ENCODE assay signal across 9 cellular contexts in the genomic region with DNA sequence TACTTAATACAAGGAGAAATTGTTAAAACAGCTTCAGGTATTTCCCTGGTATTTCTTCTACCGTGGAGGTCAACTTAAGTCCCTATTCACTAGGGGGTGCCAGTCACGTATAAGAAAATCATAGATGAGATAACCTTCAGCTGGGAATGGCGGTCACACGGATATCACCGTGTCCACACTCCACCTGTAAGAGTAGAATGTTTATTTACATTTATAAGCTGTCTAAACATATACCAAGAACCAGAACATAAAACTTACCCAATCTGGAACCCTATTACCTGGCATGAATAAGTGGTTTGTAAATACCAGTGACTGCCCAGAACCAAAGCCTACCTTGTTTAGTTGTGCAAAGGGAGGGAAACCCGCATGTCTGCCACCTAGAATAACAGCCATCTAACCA. TPM values are rescaled to one million over a fixed set of nuclear protein-coding genes. Genes with fewer than 3 reads are reported as not detected.
DNase-seq lines count a peak whose midpoint lies in the region; ATAC-seq and TF ChIP-seq lines count a peak whose summit lies in the region.
"Had no signal": no experiment of that assay in that cellular context is flagged by ENCODE, and none has a peak within 500 bp of the region (broad histone marks: within the 10 kb centered on the region; RNA-seq: fewer than 3 reads in every experiment).

No MANE protein-coding gene starts in this region.

- H3K4me3 ChIP-seq in psoas muscle: no peak overlapping the region

- peak; percentile 35 for DNase-seq in Caki2 (ENCODE audit: low read depth)
- DNase-seq in NCI-H526 (lab: John Stamatoyannopoulos, UW): peak; percentile 79 to 93
- peak; percentile 68 for DNase-seq in activated CD4-positive, alpha-beta memory T cell treated with anti-CD3 and anti-CD28 coated beads for 36 hours
- DNase-seq in fibroblast of the conjunctiva (ENCODE audit: low read depth): peak; percentile 68
- no peak for DNase-seq in psoas muscle

- no peak overlapping the region for H3K4me3 Mint-ChIP-seq in activated CD4-positive, alpha-beta memory T cell treated with anti-CD3 and anti-CD28 coated beads for 36 hours
- H3K4me3 Mint-ChIP-seq: activated naive CD8-positive, alpha-beta T cell had no signal

- POLR2A ChIA-PET in activated CD4-positive, alpha-beta memory T cell treated with anti-CD3 and anti-CD28 coated beads for 36 hours (lab: Charles Lee): interaction anchor here (1.4 kb wide), 1 partner anchor 157 kb away, joined by 4 read pairs; a partner anchor contains a TSS

- no peaks in the 10 kb centered on the region for H3K36me3 ChIP-seq in psoas muscle (ENCODE audit: insufficient read depth in 1 of 2, low read depth in 1 of 2)

- peaks cover 22% of the 10 kb centered on the region for H3K27me3 Mint-ChIP-seq in activated CD4-positive, alpha-beta memory T cell treated with anti-CD3 and anti-CD28 coated beads for 36 hours

- no peaks in the 10 kb centered on the region for H3K36me3 Mint-ChIP-seq in activated CD4-positive, alpha-beta memory T cell treated with anti-CD3 and anti-CD28 coated beads for 36 hours
- H3K36me3 Mint-ChIP-seq: activated naive CD8-positive, alpha-beta T cell had no signal

- H3K9me3 Mint-ChIP-seq in activated CD4-positive, alpha-beta memory T cell treated with anti-CD3 and anti-CD28 coated beads for 36 hours: no peaks in the 10 kb centered on the region

- ATAC-seq in GM18907 (IDR thresholded peaks at IDR 0.05; ENCODE audit: unreplicated experiment) (peak; percentile 70), HG03439 (IDR thresholded peaks at IDR 0.05; ENCODE audit: unreplicated experiment) (peak; percentile 60), psoas muscle (no peak), GM21723 (IDR thresholded peaks at IDR 0.05; ENCODE audit: unreplicated experiment) (no peak)

- H3K27ac ChIP-seq in psoas muscle: no peak overlapping the region

- peaks cover 0 to 40% (median 18%) of the 10 kb centered on the region in 3 donors for H3K27me3 ChIP-seq in psoas muscle (ENCODE audit: insufficient read depth in 3 of 3, low read length in 2 of 3)

- H3K27ac Mint-ChIP-seq in activated CD4-positive, alpha-beta memory T cell treated with anti-CD3 and anti-CD28 coated beads for 36 hours: no peak overlapping the region
- H3K27ac Mint-ChIP-seq: activated naive CD8-positive, alpha-beta T cell had no signal

- TF ChIP-seq CTCF in psoas muscle (IDR thresholded peaks at IDR 0.05): peak; percentile 42

- intact Hi-C loops in activated CD4-positive, alpha-beta memory T cell treated with anti-CD3 and anti-CD28 coated beads for 36 hours (cut with micrococcal nuclease): loop anchor here (1.0 to 5.0 kb wide), 5 partner anchors 35 to 1803 kb away; a partner anchor contains a TSS
- intact Hi-C loops in psoas muscle (cut with DNase I): loop anchor here (5.0 kb wide), 1 partner anchor 143 kb away; no protein-coding TSS in a partner anchor

- no peaks in the 10 kb centered on the region for H3K9me3 ChIP-seq in psoas muscle

- H3K4me1 Mint-ChIP-seq in activated CD4-positive, alpha-beta memory T cell treated with anti-CD3 and anti-CD28 coated beads for 36 hours (ENCODE audit: low read depth): peaks cover 15% of the 10 kb centered on the region

- in situ Hi-C loops in Caki2 (cut with HindIII; ENCODE audit: low pct_unique_long_range_greater_than_20kb, low sequenced_read_pairs): no loop called here

- CTCF ChIA-PET in activated CD4-positive, alpha-beta memory T cell treated with anti-CD3 and anti-CD28 coated beads for 36 hours (lab: Charles Lee): interaction anchor here (0.6 to 2.7 kb wide), 33 partner anchors 9 to 224 kb away, joined by 3 to 82 read pairs (median 4); a partner anchor contains a TSS

- H3K4me1 ChIP-seq in psoas muscle: no peaks in the 10 kb centered on the region

- 19 to 20% (median 19%) methylated on average over 6 of the region's 6 CpGs for WGBS in psoas muscle, 3 donors

RNA-seq across cellular contexts. Expression of a gene that starts 1.9 kb away (rescaled TPM):
- total RNA-seq in Caki2 (2014; rRNA removed; shearing (Covaris generic); ENCODE audit: low replicate concordance): 3.0 and 4.8 TPM in 2 replicates
- total RNA-seq in activated CD4-positive, alpha-beta memory T cell treated with anti-CD3 and anti-CD28 coated beads for 36 hours: 1 to 10 TPM; 1.3 to 1.6 TPM
- under 1 TPM; 0.06 to 0.24 (median 0.11) TPM for total RNA-seq in psoas muscle
- under 1 TPM; 0.01 to 0.12 (median 0.09) TPM for polyA plus RNA-seq in psoas muscle

RNA-seq across cellular contexts. Expression of a gene that starts 55.2 kb away (rescaled TPM):
- total RNA-seq in Caki2 (2014; rRNA removed; shearing (Covaris generic); ENCODE audit: low replicate concordance): 34.6 and 54.0 TPM in 2 replicates
- total RNA-seq in activated CD4-positive, alpha-beta memory T cell treated with anti-CD3 and anti-CD28 coated beads for 36 hours: 10 to 100 TPM; 37.2 to 39.4 TPM
- under 1 TPM in 1 of 4 donors, not detected in 3; 0.15 TPM for total RNA-seq in psoas muscle
- polyA plus RNA-seq in psoas muscle: under 1 TPM; 0.10 to 0.22 (median 0.14) TPM

Comparison
In these comparisons a context has a peak if more than half of its experiments do, and no peak if none do; other contexts are left out.
1. DNase-seq: peak in Caki2 (single experiment), NCI-H526 (2 of 2), activated CD4-positive, alpha-beta memory T cell treated with anti-CD3 and anti-CD28 coated beads for 36 hours (single experiment) and fibroblast of the conjunctiva (single experiment); none in psoas muscle (0 of 2).
2. ATAC-seq: peak in GM18907 (single experiment) and HG03439 (single experiment); none in psoas muscle (0 of 4) and GM21723 (single experiment).
3. RNA of a gene that starts 55.2 kb away (total RNA-seq): 37.2 to 39.4 TPM in activated CD4-positive, alpha-beta memory T cell treated with anti-CD3 and anti-CD28 coated beads for 36 hours and 34.6 to 54.0 TPM in Caki2; 0.15 TPM in psoas muscle; every median in the first group is over 10 times any median in the second.